In the genomic region with DNA sequence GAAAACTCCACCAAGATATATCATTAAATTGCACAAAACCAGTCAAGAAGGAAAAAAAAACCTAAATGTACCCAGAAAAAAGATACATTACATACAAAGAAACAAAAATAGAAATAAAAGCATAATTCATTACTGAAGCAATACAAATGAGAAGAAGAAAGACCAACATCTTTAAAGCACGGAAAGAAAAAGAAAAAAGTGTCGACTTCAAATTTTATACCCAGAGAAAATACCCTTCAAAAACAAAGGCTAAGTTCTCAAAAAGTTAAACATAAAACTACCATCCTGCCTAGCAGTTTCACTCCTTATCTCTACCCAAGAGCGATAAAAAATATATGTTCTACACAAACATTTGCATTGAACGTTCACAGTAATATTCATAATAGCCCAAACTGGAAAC, we compare ENCODE assay signal across 38 cellular contexts.
"Had no signal": no experiment of that assay in that cellular context is flagged by ENCODE, and none has a peak within 500 bp of the region (broad histone marks: within the 10 kb centered on the region; RNA-seq: fewer than 3 reads in every experiment).

No MANE protein-coding gene starts in this region.

- H3K9me3 Mint-ChIP-seq: activated T-cell treated with anti-CD3 and anti-CD28 coated beads, Interleukin-2, amount 50 U/mL, for 72 hours; activated T-helper 17 cell treated with anti-CD3 and anti-CD28 coated beads, Interleukin-2, amount 50 U/mL, for 72 hours; central memory CD8-positive, alpha-beta T cell had no signal

- H3K4me3 Mint-ChIP-seq: activated naive CD4-positive, alpha-beta T cell treated with anti-CD3 and anti-CD28 coated beads for 36 hours; activated naive CD4-positive, alpha-beta T cell treated with anti-CD3 and anti-CD28 coated beads, Interleukin-2, amount 10 ng/mL, durations not matched to agents 7 days and 5 days; activated naive CD8-positive, alpha-beta T cell; activated naive CD8-positive, alpha-beta T cell treated with anti-CD3 and anti-CD28 coated beads for 36 hours; activated naive CD8-positive, alpha-beta T cell treated with anti-CD3 and anti-CD28 coated beads, Interleukin-2, amount 10 ng/mL, durations not matched to agents 7 days and 5 days; activated naive CD8-positive, alpha-beta T cell treated with anti-CD3 and anti-CD28 coated beads, Interleukin-2, amount 50 U/mL, for 24 hours; activated T-cell treated with anti-CD3 and anti-CD28 coated beads, Interleukin-2, amount 50 U/mL, for 24 hours; activated T-cell treated with anti-CD3 and anti-CD28 coated beads, Interleukin-2, amount 50 U/mL, for 4 hours; activated T-cell treated with anti-CD3 and anti-CD28 coated beads, Interleukin-2, amount 50 U/mL, for 72 hours; activated T-helper 1 cell treated with anti-CD3 and anti-CD28 coated beads, Interleukin-12 subunit alpha, Interleukin-12 subunit beta, Interleukin-2, Interleukin-4 antibody, amounts not matched to agents 30 ng/mL and 10 ng/mL and 1 ng/mL, durations not matched to agents 14 hours and 24 hours and 36 hours; activated T-helper 17 cell treated with anti-CD3 and anti-CD28 coated beads, Interleukin-2, amount 50 U/mL, for 72 hours; brain; central memory CD8-positive, alpha-beta T cell had no signal

- H3K27ac ChIP-seq: adrenal gland, ascending aorta, body of pancreas, brain microvascular endothelial cell, breast epithelium, cardiac muscle cell had no signal

- ATAC-seq: activated naive CD4-positive, alpha-beta T cell treated with anti-CD3 and anti-CD28 coated beads, Interleukin-2, amount 50 U/mL, for 72 hours; activated naive CD8-positive, alpha-beta T cell treated with anti-CD3 and anti-CD28 coated beads, Interleukin-2, amount 50 U/mL, for 24 hours; activated T-cell treated with anti-CD3 and anti-CD28 coated beads, Interleukin-2, amount 50 U/mL, for 4 hours; activated T-cell treated with anti-CD3 and anti-CD28 coated beads, Interleukin-2, amount 50 U/mL, for 72 hours; activated T-helper 17 cell treated with anti-CD3 and anti-CD28 coated beads, Interleukin-2, amount 50 U/mL, for 72 hours; body of pancreas had no signal

- H3K9me3 ChIP-seq: body of pancreas, breast epithelium had no signal

- H3K27me3 ChIP-seq: adrenal gland, ascending aorta, body of pancreas, brain microvascular endothelial cell, breast epithelium, cardiac muscle cell had no signal

- FAIRE-seq: astrocyte, bronchial epithelial cell had no signal

- H3K4me1 Mint-ChIP-seq: activated naive CD4-positive, alpha-beta T cell treated with anti-CD3 and anti-CD28 coated beads, Interleukin-2, amount 10 ng/mL, durations not matched to agents 7 days and 5 days; brain had no signal

- H3K27ac Mint-ChIP-seq: activated naive CD4-positive, alpha-beta T cell treated with anti-CD3 and anti-CD28 coated beads for 36 hours; activated naive CD4-positive, alpha-beta T cell treated with anti-CD3 and anti-CD28 coated beads, Interleukin-2, amount 10 ng/mL, durations not matched to agents 7 days and 5 days; activated naive CD4-positive, alpha-beta T cell treated with anti-CD3 and anti-CD28 coated beads, Interleukin-2, amount 50 U/mL, for 72 hours; activated naive CD8-positive, alpha-beta T cell; activated naive CD8-positive, alpha-beta T cell treated with anti-CD3 and anti-CD28 coated beads for 36 hours; activated naive CD8-positive, alpha-beta T cell treated with anti-CD3 and anti-CD28 coated beads, Interleukin-2, amount 10 ng/mL, durations not matched to agents 7 days and 5 days; activated naive CD8-positive, alpha-beta T cell treated with anti-CD3 and anti-CD28 coated beads, Interleukin-2, amount 50 U/mL, for 24 hours; activated T-cell treated with anti-CD3 and anti-CD28 coated beads, Interleukin-2, amount 50 U/mL, for 24 hours; activated T-cell treated with anti-CD3 and anti-CD28 coated beads, Interleukin-2, amount 50 U/mL, for 72 hours; activated T-helper 1 cell treated with anti-CD3 and anti-CD28 coated beads, Interleukin-12 subunit alpha, Interleukin-12 subunit beta, Interleukin-2, Interleukin-4 antibody, amounts not matched to agents 30 ng/mL and 10 ng/mL and 1 ng/mL, durations not matched to agents 14 hours and 24 hours and 36 hours; activated T-helper 17 cell treated with anti-CD3 and anti-CD28 coated beads, Interleukin-2, amount 50 U/mL, for 72 hours; activated T-helper 2 cell treated with anti-CD3 and anti-CD28 coated beads, Interferon-gamma antibody, Interleukin-2, Interleukin-4, amounts not matched to agents 10 μg/mL and 5 μg/mL and 100 μg/mL, durations not matched to agents 14 hours and 24 hours and 36 hours; brain had no signal

- H3K4me3 ChIP-seq: adrenal gland, ascending aorta, body of pancreas, breast epithelium, cardiac muscle cell had no signal

- H3K36me3 ChIP-seq: adrenal gland, brain microvascular endothelial cell, breast epithelium, cardiac muscle cell had no signal

- DNase-seq: activated effector memory CD4-positive, alpha-beta T cell treated with anti-CD3 and anti-CD28 coated beads, Interleukin-2, amount 50 U/mL, for 16 hours; activated effector memory CD4-positive, alpha-beta T cell treated with Interleukin-2 at 50 U/mL for 16 hours; activated gamma-delta T cell; activated gamma-delta T cell treated with Interleukin-2 at 50 U/mL for 16 hours; activated naive CD4-positive, alpha-beta T cell; activated naive CD4-positive, alpha-beta T cell treated with anti-CD3 and anti-CD28 coated beads for 36 hours; activated naive CD4-positive, alpha-beta T cell treated with anti-CD3 and anti-CD28 coated beads, Interleukin-2, amount 10 ng/mL, durations not matched to agents 7 days and 5 days; activated naive CD4-positive, alpha-beta T cell treated with anti-CD3 and anti-CD28 coated beads, Interleukin-2, amount 50 U/mL, for 16 hours; activated naive CD8-positive, alpha-beta T cell treated with anti-CD3 and anti-CD28 coated beads for 36 hours; activated naive CD8-positive, alpha-beta T cell treated with anti-CD3 and anti-CD28 coated beads, Interleukin-2, amount 10 ng/mL, durations not matched to agents 7 days and 5 days; activated naive CD8-positive, alpha-beta T cell treated with anti-CD3 and anti-CD28 coated beads, Interleukin-2, amount 50 U/mL, for 24 hours; activated T-cell treated with anti-CD3 and anti-CD28 coated beads, Interleukin-2, amount 50 U/mL, for 1 hour; activated T-cell treated with anti-CD3 and anti-CD28 coated beads, Interleukin-2, amount 50 U/mL, for 24 hours; activated T-cell treated with anti-CD3 and anti-CD28 coated beads, Interleukin-2, amount 50 U/mL, for 4 hours; activated T-cell treated with anti-CD3 and anti-CD28 coated beads, Interleukin-2, amount 50 U/mL, for 48 hours; activated T-cell treated with anti-CD3 and anti-CD28 coated beads, Interleukin-2, amount 50 U/mL, for 72 hours; adrenal gland; amniotic stem cell; amygdala; anterior cingulate cortex; aorta; body of pancreas; brain microvascular endothelial cell; caudate nucleus; central memory CD4-positive, alpha-beta T cell; cerebellar nuclear complex had no signal

- H3K4me1 ChIP-seq: adrenal gland, body of pancreas, breast epithelium had no signal

- H3K27me3 Mint-ChIP-seq: activated naive CD4-positive, alpha-beta T cell treated with anti-CD3 and anti-CD28 coated beads, Interleukin-2, amount 10 ng/mL, durations not matched to agents 7 days and 5 days; activated naive CD8-positive, alpha-beta T cell; activated naive CD8-positive, alpha-beta T cell treated with anti-CD3 and anti-CD28 coated beads for 36 hours; activated naive CD8-positive, alpha-beta T cell treated with anti-CD3 and anti-CD28 coated beads, Interleukin-2, amount 10 ng/mL, durations not matched to agents 7 days and 5 days; activated naive CD8-positive, alpha-beta T cell treated with anti-CD3 and anti-CD28 coated beads, Interleukin-2, amount 50 U/mL, for 24 hours; activated T-cell treated with anti-CD3 and anti-CD28 coated beads, Interleukin-2, amount 50 U/mL, for 24 hours; activated T-helper 17 cell treated with anti-CD3 and anti-CD28 coated beads, Interleukin-2, amount 50 U/mL, for 72 hours; brain; central memory CD8-positive, alpha-beta T cell had no signal
